Comparison of ENCODE assay signal across 8 cellular contexts in genomic region chr17:15999974-16000827, GRCh38. TPM values are rescaled to one million over a fixed set of nuclear protein-coding genes. Genes with fewer than 3 reads are reported as not detected.
DNase-seq lines count a peak whose midpoint lies in the region; ATAC-seq and TF ChIP-seq lines count a peak whose summit lies in the region.

No MANE protein-coding gene starts in this region.

- ATAC-seq in HG02884 (IDR thresholded peaks at IDR 0.05; ENCODE audit: unreplicated experiment), result peak; percentile 29
- ATAC-seq in left lobe of liver, result peak; percentile 56

- no peaks in the 10 kb centered on the region for H3K9me3 ChIP-seq in breast epithelium
- H3K9me3 ChIP-seq in stomach smooth muscle (ENCODE audit: control insufficient read depth in 2 of 2, low read length in 2 of 2), result no peaks in the 10 kb centered on the region

- H3K36me3 ChIP-seq in breast epithelium (no peaks in the 10 kb centered on the region), stomach smooth muscle (ENCODE audit: control insufficient read depth in 2 of 2, insufficient read depth in 2 of 2, low read length in 2 of 2) (peaks cover 27 to 29% of the 10 kb centered on the region in 2 donors)

- H3K4me3 ChIP-seq in breast epithelium (peak overlapping the region; percentile 70 to 94 (median 81)), stomach smooth muscle (ENCODE audit: low read length in 2 of 2) (peak overlapping the region; percentile 86 to 88)

- intact Hi-C loops in breast epithelium (cut with DNase I; ENCODE audit: low total_unique reads), result no loop called here

- TF ChIP-seq POLR2A in breast epithelium (IDR thresholded peaks at IDR 0.05), result no peak

- H3K27me3 ChIP-seq in breast epithelium (no peaks in the 10 kb centered on the region), stomach smooth muscle (ENCODE audit: control insufficient read depth in 1 of 2, insufficient read depth in 2 of 2, low read length in 2 of 2) (no peaks in the 10 kb centered on the region)

- peak; percentile 13 for DNase-seq in stimulated activated CD4-positive, alpha-beta T cell treated with anti-CD3 and anti-CD28 coated beads, Interleukin-2, amount 100 ng/mL, for 4 hours (ENCODE audit: low read depth)
- no peak for DNase-seq in stimulated activated CD4-positive, alpha-beta T cell treated with anti-CD3 and anti-CD28 coated beads, Interleukin-1b, Interleukin-23, amount 100 ng/mL, for 48 hours
- DNase-seq in NCI-H510A (lab: John Stamatoyannopoulos, UW) (peak; percentile 52), breast epithelium (ENCODE audit: low spot score in 2 of 2) (no peak), left lobe of liver (ENCODE audit: low spot score) (no peak)
- no peak for DNase-seq in effector CD4-positive, alpha-beta T cell

- H3K4me1 ChIP-seq in breast epithelium, result peaks cover 0 to 8% of the 10 kb centered on the region in 2 donors
- H3K4me1 ChIP-seq in stomach smooth muscle (ENCODE audit: control insufficient read depth, insufficient read depth, low read length), result peaks cover 11% of the 10 kb centered on the region

- no peak for TF ChIP-seq CTCF in breast epithelium (IDR thresholded peaks at IDR 0.05)

- peak overlapping the region; percentile 85 to 86 for H3K9ac ChIP-seq in stomach smooth muscle (ENCODE audit: low read length in 2 of 2)

- H3K27ac ChIP-seq in breast epithelium (peak overlapping the region; percentile 95 to 96), stomach smooth muscle (ENCODE audit: low read length) (peak overlapping the region; percentile 91)

RNA-seq across cellular contexts. Expression of gene TTC19, which starts 0.6 kb away (rescaled TPM):
- 100 to 1,000 TPM in 2 of 3 donors, 10 to 100 TPM in 1; 46.4 to 111 (median 105) TPM for total RNA-seq in breast epithelium
- total RNA-seq in left lobe of liver, result 23.6 TPM

RNA-seq across cellular contexts. Expression of gene ZSWIM7, which starts 0.7 kb away (rescaled TPM):
- 10 to 100 TPM; 19.7 to 20.9 (median 20.3) TPM for total RNA-seq in breast epithelium
- total RNA-seq in left lobe of liver, result 9.8 TPM

RNA-seq across cellular contexts. Expression of gene ADORA2B, which starts 55.3 kb away (rescaled TPM):
- 1 to 10 TPM in 2 of 3 donors, under 1 TPM in 1; 0.48 to 5.6 (median 4.9) TPM for total RNA-seq in breast epithelium
- 0.35 TPM for total RNA-seq in left lobe of liver

Comparison
In these comparisons a context has a peak if more than half of its experiments do, and no peak if none do; other contexts are left out.
1. DNase-seq: peak in stimulated activated CD4-positive, alpha-beta T cell treated with anti-CD3 and anti-CD28 coated beads, Interleukin-2, amount 100 ng/mL, for 4 hours (single experiment) and NCI-H510A (single experiment); none in stimulated activated CD4-positive, alpha-beta T cell treated with anti-CD3 and anti-CD28 coated beads, Interleukin-1b, Interleukin-23, amount 100 ng/mL, for 48 hours (single experiment), breast epithelium (0 of 2), left lobe of liver (single experiment) and effector CD4-positive, alpha-beta T cell (single experiment).